In the genomic region with DNA sequence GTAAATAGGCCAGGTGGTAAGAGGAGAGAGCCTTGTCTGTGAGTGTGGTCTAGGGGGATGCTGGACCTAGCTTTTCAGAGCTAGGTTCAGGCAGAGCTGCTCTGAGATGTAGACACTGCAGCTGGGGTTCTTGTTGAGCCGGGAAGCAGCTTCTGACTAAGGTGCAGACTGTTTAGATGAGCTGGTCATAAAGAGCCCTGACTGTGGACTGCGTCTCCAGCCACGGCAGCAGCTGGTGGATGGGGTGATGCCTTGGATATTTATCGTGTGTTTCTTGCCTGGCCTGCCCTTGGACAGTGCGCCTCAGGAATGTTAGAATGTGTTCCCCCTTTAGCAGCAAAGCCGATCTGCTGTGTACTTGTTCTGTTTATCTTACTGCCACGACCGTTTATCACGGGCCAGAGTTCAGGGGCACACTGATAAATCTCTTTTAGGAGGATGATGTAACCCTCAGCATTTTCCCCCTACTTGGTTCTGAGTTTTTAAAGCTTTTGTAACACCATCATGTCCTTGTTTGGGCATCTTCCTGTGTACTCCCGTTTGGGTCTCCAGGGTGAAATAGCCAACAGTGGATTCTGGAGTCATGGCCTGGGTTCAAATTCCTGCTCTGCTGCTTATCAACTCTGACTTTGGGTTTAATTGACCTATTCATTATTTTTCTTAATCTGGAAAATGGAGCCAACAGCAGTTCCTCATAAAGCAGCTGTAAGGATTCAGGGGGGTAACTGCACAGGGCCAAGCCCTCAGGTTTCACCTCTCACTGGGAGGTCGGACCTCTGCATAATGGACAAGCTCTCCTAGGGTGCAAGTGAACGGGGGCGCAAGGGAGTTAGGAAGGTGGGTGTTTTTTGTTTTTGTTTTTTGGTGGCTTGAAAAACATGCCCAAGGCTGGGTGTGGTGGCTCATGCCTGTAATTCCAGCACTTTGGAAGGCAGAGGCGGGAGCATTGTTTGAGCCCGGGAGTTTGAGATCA, we compare ENCODE assay signal across 9 cellular contexts. TPM values are rescaled to one million over a fixed set of nuclear protein-coding genes. Genes with fewer than 3 reads are reported as not detected.
A peak's percentile ranks its signal among the peaks of the same experiment; 100 is the strongest.
DNase-seq lines count a peak whose midpoint lies in the region; ATAC-seq and TF ChIP-seq lines count a peak whose summit lies in the region.
"Had no signal": no experiment of that assay in that cellular context is flagged by ENCODE, and none has a peak within 500 bp of the region (broad histone marks: within the 10 kb centered on the region; RNA-seq: fewer than 3 reads in every experiment).

No MANE protein-coding gene starts in this region.

- H3K4me3 ChIP-seq in mammary epithelial cell (replicated peaks in 1 of 3; ENCODE audit: insufficient read depth in 1 of 3, low read depth in 2 of 3, low read length in 3 of 3) (no peak overlapping the region), choroid plexus epithelial cell (ENCODE audit: low read depth, low read length) (no peak overlapping the region), lower lobe of right lung (no peak overlapping the region)
- H3K4me3 ChIP-seq: BLaER1 treated with 17β-estradiol and CSF1 and Interleukin-3, amounts not matched to agents 10 nM and 100 nM had no signal

- no peaks in the 10 kb centered on the region for H3K27me3 Mint-ChIP-seq in MCF 10A (ENCODE audit: insufficient read depth, unreplicated experiment)

- H3K27ac ChIP-seq in mammary epithelial cell (ENCODE audit: insufficient read depth, low read depth, low read length) (no peak overlapping the region), lower lobe of right lung (peak overlapping the region; percentile 15)

- dilution Hi-C loops in mammary epithelial cell (cut with HindIII; ENCODE audit: low sequenced_read_pairs) = loop anchor here (5.0 kb wide), 1 partner anchor 87 kb away; no protein-coding TSS in a partner anchor

- intact Hi-C loops in MCF 10A (cut with micrococcal nuclease) (no loop called here), mammary epithelial cell (cut with micrococcal nuclease) (no loop called here), lower lobe of right lung (cut with DNase I) (no loop called here)

- peaks cover 14% of the 10 kb centered on the region for H3K36me3 Mint-ChIP-seq in MCF 10A (ENCODE audit: insufficient read depth, unreplicated experiment)

- DNase-seq in MCF 10A (ENCODE audit: unreplicated experiment) (no peak), mammary epithelial cell (no peak), choroid plexus epithelial cell (ENCODE audit: low read depth) (peak; percentile 85), lower lobe of right lung (no peak), GM19238 (ENCODE audit: insufficient read length, low spot score) (no peak)
- no peak for DNase-seq in activated CD8-positive, alpha-beta memory T cell treated with anti-CD3 and anti-CD28 coated beads for 24 hours
- no peak for DNase-seq in stimulated activated CD4-positive, alpha-beta T cell treated with anti-CD3 and anti-CD28 coated beads, Interleukin-12 subunit alpha, Interleukin-12 subunit beta, amount 100 ng/mL, for 4 hours

- peak overlapping the region; percentile 24 for H3K27ac Mint-ChIP-seq in MCF 10A (ENCODE audit: low read depth, unreplicated experiment)

- peaks cover 18% of the 10 kb centered on the region for H4K20me1 ChIP-seq in mammary epithelial cell (ENCODE audit: insufficient read depth, low read length)

- TF ChIP-seq CTCF in MCF 10A (IDR thresholded peaks at IDR 0.05; ENCODE audit: unreplicated experiment) = no peak
- no peak for TF ChIP-seq CTCF in mammary epithelial cell (conservative IDR thresholded peaks at IDR 0.05 in 1 of 2, IDR thresholded peaks at IDR 0.05 in 1 of 2; ENCODE audit: extremely low read depth in 1 of 2, insufficient read depth in 1 of 2, low read depth in 1 of 2, low read length in 2 of 2)
- TF ChIP-seq CTCF in choroid plexus epithelial cell (conservative IDR thresholded peaks at IDR 0.05; ENCODE audit: low read depth, low read length) = no peak
- no peak for TF ChIP-seq CTCF in lower lobe of right lung (IDR thresholded peaks at IDR 0.05)

- no peak overlapping the region for H3K4me2 ChIP-seq in mammary epithelial cell (ENCODE audit: insufficient read depth, low read depth, low read length)

- H3K9me3 ChIP-seq in mammary epithelial cell (replicated peaks; ENCODE audit: insufficient read depth, low read length) = no peaks in the 10 kb centered on the region
- no peaks in the 10 kb centered on the region for H3K9me3 ChIP-seq in lower lobe of right lung

- no peak overlapping the region for H3K4me3 Mint-ChIP-seq in MCF 10A (ENCODE audit: unreplicated experiment)

- BruUV-seq in MCF 10A (replicated peaks; lab: Mats Ljungman, UMichigan) (no TSS peak), mammary epithelial cell (replicated peaks; lab: Mats Ljungman, UMichigan) (no TSS peak)

- no peaks in the 10 kb centered on the region for H3K9me3 Mint-ChIP-seq in MCF 10A (ENCODE audit: unreplicated experiment)

- H3K9ac ChIP-seq in mammary epithelial cell (ENCODE audit: insufficient read depth, low read length) = no peak overlapping the region
- H3K9ac ChIP-seq: BLaER1 treated with 17β-estradiol and CSF1 and Interleukin-3, amounts not matched to agents 10 nM and 100 nM had no signal

- H3K36me3 ChIP-seq in mammary epithelial cell (ENCODE audit: insufficient read depth, low read length) (peaks cover 17% of the 10 kb centered on the region), lower lobe of right lung (no peaks in the 10 kb centered on the region)

- H3K79me2 ChIP-seq in mammary epithelial cell (ENCODE audit: insufficient read depth, low read length) = peaks cover 100% of the 10 kb centered on the region

- ATAC-seq in lower lobe of right lung (peak; percentile 65 to 66), HG03135 (IDR thresholded peaks at IDR 0.05; ENCODE audit: unreplicated experiment) (no peak)

- CTCF ChIA-PET in MCF 10A (lab: Yijun Ruan, JAX) (interaction anchor here (0.6 to 1.8 kb wide), 8 partner anchors 8 to 135 kb away, joined by 3 to 9 read pairs (median 3); a partner anchor contains a TSS), mammary epithelial cell (lab: Charles Lee; ENCODE audit: low non-redundant PET) (no interaction called here)

- H3K4me1 Mint-ChIP-seq in MCF 10A (ENCODE audit: insufficient read depth, unreplicated experiment) = peaks cover 45% of the 10 kb centered on the region

- POLR2A ChIA-PET in MCF 10A (lab: Yijun Ruan, JAX) = interaction anchor here (0.6 to 4.0 kb wide), 12 partner anchors 7 to 51 kb away, joined by 3 to 29 read pairs (median 4); a partner anchor contains a TSS

- no peak overlapping the region for H2AFZ ChIP-seq in mammary epithelial cell (ENCODE audit: low read depth, low read length)

- H3K27me3 ChIP-seq in mammary epithelial cell (ENCODE audit: insufficient read depth, low read length) (no peaks in the 10 kb centered on the region), lower lobe of right lung (ENCODE audit: low read depth) (no peaks in the 10 kb centered on the region)
- H3K27me3 ChIP-seq: BLaER1 treated with 17β-estradiol and CSF1 and Interleukin-3, amounts not matched to agents 10 nM and 100 nM had no signal

- H3K4me1 ChIP-seq in mammary epithelial cell (ENCODE audit: insufficient read depth, low read length) (peaks cover 43% of the 10 kb centered on the region), lower lobe of right lung (peaks cover 16% of the 10 kb centered on the region)

- WGBS in mammary epithelial cell (ENCODE audit: low coverage, missing lambda C conversion rate) = 86% methylated on average over 15 of the region's 15 CpGs

- in situ Hi-C loops in mammary epithelial cell (cut with MboI; ENCODE audit: low sequenced_read_pairs in 2 of 2) = no loop called here

RNA-seq across cellular contexts. Expression of a gene that starts 51.4 kb away (rescaled TPM):
- 580 and 593 TPM in 2 replicates for total RNA-seq in MCF 10A (2022)
- total RNA-seq in mammary epithelial cell = 1,000 to 10,000 TPM in 1 of 2 donors, 100 to 1,000 TPM in 1; 930 to 1,038 TPM
- polyA plus RNA-seq in mammary epithelial cell = 415 TPM
- 1,694 TPM for polyA minus RNA-seq in mammary epithelial cell
- 83.3 TPM for total RNA-seq in lower lobe of right lung
